ENCODE assay signal across 8 cellular contexts in genomic region chr5:123511648-123512605, GRCh38. TPM values are rescaled to one million over a fixed set of nuclear protein-coding genes. Genes with fewer than 3 reads are reported as not detected.
DNase-seq lines count a peak whose midpoint lies in the region; ATAC-seq and TF ChIP-seq lines count a peak whose summit lies in the region.

Gene CSNK1G3 (plus strand): TSS chr5:123512177. CDS start chr5:123545664, 33,487 bp downstream.

- TF ChIP-seq CTCF in GM12872 (IDR thresholded peaks at IDR 0.05; ENCODE audit: insufficient read depth, low read depth, low read length), result 0 out of 3 replicates have a peak, but pooled peaks have one; percentile 3
- TF ChIP-seq CTCF in ovary (IDR thresholded peaks at IDR 0.05), result no peak
- no peak for TF ChIP-seq CTCF in thyroid gland (IDR thresholded peaks at IDR 0.05)

- TF ChIP-seq POLR2A in ovary (IDR thresholded peaks at IDR 0.05) (peak; percentile 86), thyroid gland (IDR thresholded peaks at IDR 0.05) (peak in 1 of 2 donors; percentile 93)

- H3K9me3 ChIP-seq in ovary, result no peaks in the 10 kb centered on the region
- H3K9me3 ChIP-seq in thyroid gland, result no peaks in the 10 kb centered on the region

- peaks cover 3% of the 10 kb centered on the region for H3K27me3 Mint-ChIP-seq in activated naive CD8-positive, alpha-beta T cell treated with anti-CD3 and anti-CD28 coated beads, Interleukin-2, amount 50 U/mL, for 24 hours

- H3K27ac Mint-ChIP-seq in activated naive CD8-positive, alpha-beta T cell treated with anti-CD3 and anti-CD28 coated beads, Interleukin-2, amount 50 U/mL, for 24 hours, result peak within 1 kb of the TSS; percentile 98

- no peaks in the 10 kb centered on the region for H3K9me3 Mint-ChIP-seq in activated naive CD8-positive, alpha-beta T cell treated with anti-CD3 and anti-CD28 coated beads, Interleukin-2, amount 50 U/mL, for 24 hours

- no peaks in the 10 kb centered on the region for H3K27me3 ChIP-seq in ovary
- H3K27me3 ChIP-seq in thyroid gland, result no peaks in the 10 kb centered on the region

- WGBS in ovary, 3 donors, result 1% methylated on average over 64 to 82 of the region's 82 CpGs
- WGBS in thyroid gland, 2 donors, result 2 to 4% methylated on average over 26 to 57 of the region's 82 CpGs

- no peak for TF ChIP-seq EP300 in ovary (IDR thresholded peaks at IDR 0.05)

- H3K4me3 ChIP-seq in ovary (peak within 1 kb of the TSS; percentile 88), thyroid gland (replicated peaks in 1 of 3) (peak within 1 kb of the TSS; percentile 51 to 83 (median 77))

- no peaks in the 10 kb centered on the region for H3K36me3 ChIP-seq in ovary
- no peaks in the 10 kb centered on the region for H3K36me3 ChIP-seq in thyroid gland

- ATAC-seq in HG02678 (IDR thresholded peaks at IDR 0.05; ENCODE audit: unreplicated experiment), result peak; percentile 93
- ATAC-seq in activated naive CD8-positive, alpha-beta T cell treated with anti-CD3 and anti-CD28 coated beads, Interleukin-2, amount 50 U/mL, for 24 hours, result peak; percentile 93
- peak; percentile 99 for ATAC-seq in Right ventricle myocardium inferior

- peak; percentile 75 for DNase-seq in NCI-H128 (lab: John Stamatoyannopoulos, UW; ENCODE audit: unreplicated experiment)
- peak; percentile 98 for DNase-seq in SW480 (ENCODE audit: low spot score)
- peak; percentile 90 for DNase-seq in activated naive CD8-positive, alpha-beta T cell treated with anti-CD3 and anti-CD28 coated beads, Interleukin-2, amount 50 U/mL, for 24 hours
- peak; percentile 97 for DNase-seq in Right ventricle myocardium inferior (ENCODE audit: missing footprints)
- DNase-seq in ovary, result peak; percentile 95 to 97 (median 96)
- DNase-seq in thyroid gland, result peak; percentile 96 to 97

- peak within 1 kb of the TSS; percentile 80 to 89 for H3K27ac ChIP-seq in ovary
- H3K27ac ChIP-seq in thyroid gland, result peak within 1 kb of the TSS; percentile 75 to 91 (median 85)

- peaks cover 46% of the 10 kb centered on the region for H3K4me1 Mint-ChIP-seq in activated naive CD8-positive, alpha-beta T cell treated with anti-CD3 and anti-CD28 coated beads, Interleukin-2, amount 50 U/mL, for 24 hours

- H3K4me1 ChIP-seq in ovary (ENCODE audit: insufficient read depth) (no peaks in the 10 kb centered on the region), thyroid gland (peaks cover 6 to 8% of the 10 kb centered on the region in 2 donors)

- intact Hi-C loops in Right ventricle myocardium inferior (cut with DNase I) (loop anchor here (1.0 to 5.0 kb wide), 3 partner anchors 70 to 99 kb away; partner anchors contain the start of gene CEP120), ovary (cut with DNase I) (loop anchor here in 2 of 4 donors (1.0 to 5.0 kb wide), 2 partner anchors 89 to 90 kb away; partner anchors contain the start of gene CEP120 (in 2 of the 2)), thyroid gland (cut with DNase I) (loop anchor here (10.0 kb wide), 1 partner anchor 87 kb away; the partner anchor contains the start of gene CEP120)

- H3K36me3 Mint-ChIP-seq in activated naive CD8-positive, alpha-beta T cell treated with anti-CD3 and anti-CD28 coated beads, Interleukin-2, amount 50 U/mL, for 24 hours (ENCODE audit: low read depth), result peaks cover 7% of the 10 kb centered on the region

- H3K4me3 Mint-ChIP-seq in activated naive CD8-positive, alpha-beta T cell treated with anti-CD3 and anti-CD28 coated beads, Interleukin-2, amount 50 U/mL, for 24 hours, result peak within 1 kb of the TSS; percentile 93

RNA-seq across cellular contexts. Expression of gene CSNK1G3, which starts in this region (rescaled TPM):
- total RNA-seq in Right ventricle myocardium inferior (20.6 TPM), ovary (10 to 100 TPM; 36.8 to 68.5 (median 54.1) TPM), thyroid gland (10 to 100 TPM; 43.5 to 60.0 (median 53.2) TPM)
- polyA plus RNA-seq in ovary, result 10 to 100 TPM; 12.1 to 15.9 TPM

Comparison
In these comparisons a context has a peak if more than half of its experiments do, and no peak if none do; other contexts are left out.
1. Peak in every context shown above with its lines: DNase-seq, ATAC-seq, H3K4me3 ChIP-seq and H3K27ac ChIP-seq.